Comparison of ENCODE assay signal across 9 cellular contexts in genomic region chr2:10028407-10028987, GRCh38. TPM values are rescaled to one million over a fixed set of nuclear protein-coding genes. Genes with fewer than 3 reads are reported as not detected.
DNase-seq lines count a peak whose midpoint lies in the region; ATAC-seq and TF ChIP-seq lines count a peak whose summit lies in the region.
"Had no signal": no experiment of that assay in that cellular context is flagged by ENCODE, and none has a peak within 500 bp of the region (broad histone marks: within the 10 kb centered on the region; RNA-seq: fewer than 3 reads in every experiment).

No MANE protein-coding gene starts in this region.

- H3K27me3 ChIP-seq in SK-N-SH (ENCODE audit: insufficient read depth), result no peaks in the 10 kb centered on the region

- H3K79me2 ChIP-seq in SK-N-SH (ENCODE audit: insufficient read depth), result no peaks in the 10 kb centered on the region

- no peaks in the 10 kb centered on the region for H3F3A ChIP-seq in SK-N-SH (replicated peaks; ENCODE audit: insufficient read depth)

- TF ChIP-seq CTCF in SK-N-SH (IDR thresholded peaks at IDR 0.05), result no peak
- peak; percentile 19 for TF ChIP-seq CTCF in type B pancreatic cell (conservative IDR thresholded peaks at IDR 0.05)

- H3K4me1 ChIP-seq in SK-N-SH (ENCODE audit: control insufficient read depth in 1 of 2, insufficient read depth in 2 of 2, low read depth in 1 of 2, low read length in 1 of 2), result peaks cover 0 to 16% of the 10 kb centered on the region in 2 experiments; a peak in 1 of 4 replicates

- CTCF ChIA-PET in activated CD8-positive, alpha-beta memory T cell treated with anti-CD3 and anti-CD28 coated beads, Interleukin-2, amount 10 ng/mL, durations not matched to agents 7 days and 5 days (lab: Charles Lee), result interaction anchor here (0.8 to 8.2 kb wide), 9 partner anchors 11 to 258 kb away, joined by 3 to 48 read pairs (median 4); partner anchors contain the start of genes KLF11 and TAF1B
- CTCF ChIA-PET in SK-N-SH (lab: Yijun Ruan, JAX), result interaction anchor here (0.7 to 7.0 kb wide), 9 partner anchors 8 to 258 kb away, joined by 3 to 76 read pairs (median 5); no protein-coding TSS in a partner anchor

- TF ChIP-seq RAD21 in SK-N-SH (IDR thresholded peaks at IDR 0.05; ENCODE audit: low read length), result peak; percentile 12; the same call in 1 of the 2 replicates

- peaks cover 22% of the 10 kb centered on the region for H3K4me1 Mint-ChIP-seq in activated CD8-positive, alpha-beta memory T cell treated with anti-CD3 and anti-CD28 coated beads, Interleukin-2, amount 10 ng/mL, durations not matched to agents 7 days and 5 days
- peaks cover 11% of the 10 kb centered on the region for H3K4me1 Mint-ChIP-seq in type B pancreatic cell (ENCODE audit: unreplicated experiment)

- no peaks in the 10 kb centered on the region for H3K9me2 ChIP-seq in SK-N-SH

- no peak overlapping the region for H2AFZ ChIP-seq in SK-N-SH (ENCODE audit: low read depth)

- H3K27ac Mint-ChIP-seq in activated CD8-positive, alpha-beta memory T cell treated with anti-CD3 and anti-CD28 coated beads, Interleukin-2, amount 10 ng/mL, durations not matched to agents 7 days and 5 days, result peak overlapping the region; percentile 84
- H3K27ac Mint-ChIP-seq in type B pancreatic cell, result no peak overlapping the region

- H3K9me3 ChIP-seq in SK-N-SH, result no peaks in the 10 kb centered on the region

- no peaks in the 10 kb centered on the region for H4K20me1 ChIP-seq in SK-N-SH (ENCODE audit: insufficient read depth)

- POLR2A ChIA-PET in SK-N-SH (lab: Yijun Ruan, JAX), result no interaction called here

- no peaks in the 10 kb centered on the region for H3K9me3 Mint-ChIP-seq in activated CD8-positive, alpha-beta memory T cell treated with anti-CD3 and anti-CD28 coated beads, Interleukin-2, amount 10 ng/mL, durations not matched to agents 7 days and 5 days (ENCODE audit: low read depth)
- no peaks in the 10 kb centered on the region for H3K9me3 Mint-ChIP-seq in type B pancreatic cell

- no peak overlapping the region for H3K4me3 Mint-ChIP-seq in activated CD8-positive, alpha-beta memory T cell treated with anti-CD3 and anti-CD28 coated beads, Interleukin-2, amount 10 ng/mL, durations not matched to agents 7 days and 5 days
- H3K4me3 Mint-ChIP-seq in type B pancreatic cell, result no peak overlapping the region

- no peak for DNase-seq in activated CD8-positive, alpha-beta memory T cell treated with anti-CD3 and anti-CD28 coated beads, Interleukin-2, amount 10 ng/mL, durations not matched to agents 7 days and 5 days
- no peak for DNase-seq in activated CD8-positive, alpha-beta memory T cell treated with anti-CD3 and anti-CD28 coated beads for 24 hours
- DNase-seq in SK-N-SH (no peak), iPS-NIHi7 (ENCODE audit: extremely low spot score) (peak; percentile 59), type B pancreatic cell (ENCODE audit: extremely low spot score, unreplicated experiment) (no peak), NCI-H128 (lab: John Stamatoyannopoulos, UW; ENCODE audit: unreplicated experiment) (no peak), NOMO-1 treated with dmso at 0.1 percent for 144 hours (lab: John Stamatoyannopoulos, UW; ENCODE audit: unreplicated experiment) (no peak)

- H3K4me3 ChIP-seq in SK-N-SH (ENCODE audit: low read depth in 2 of 2, low read length in 1 of 2), result no peak overlapping the region

- ATAC-seq in activated CD8-positive, alpha-beta memory T cell treated with anti-CD3 and anti-CD28 coated beads, Interleukin-2, amount 10 ng/mL, durations not matched to agents 7 days and 5 days, result no peak
- ATAC-seq in GM19463 (IDR thresholded peaks at IDR 0.05; ENCODE audit: unreplicated experiment), result no peak

- no peak overlapping the region for H3K27ac ChIP-seq in SK-N-SH (ENCODE audit: low read depth in 2 of 2, low read length in 1 of 2)
- H3K27ac ChIP-seq: HL-60 had no signal

- H3K9ac ChIP-seq in SK-N-SH, result no peak overlapping the region

- H3K4me2 ChIP-seq in SK-N-SH, result no peak overlapping the region

- H3K27me3 Mint-ChIP-seq in activated CD8-positive, alpha-beta memory T cell treated with anti-CD3 and anti-CD28 coated beads, Interleukin-2, amount 10 ng/mL, durations not matched to agents 7 days and 5 days, result no peaks in the 10 kb centered on the region
- no peaks in the 10 kb centered on the region for H3K27me3 Mint-ChIP-seq in type B pancreatic cell

- no peaks in the 10 kb centered on the region for H3K36me3 ChIP-seq in SK-N-SH (replicated peaks in 1 of 2; ENCODE audit: control insufficient read depth in 1 of 2, insufficient read depth in 2 of 2, low read length in 1 of 2)

- TF ChIP-seq EP300 in SK-N-SH (IDR thresholded peaks at IDR 0.05; ENCODE audit: borderline replicate concordance in 1 of 2, low read depth in 1 of 2, low read length in 1 of 2), result no peak

- no peaks in the 10 kb centered on the region for H3K36me3 Mint-ChIP-seq in activated CD8-positive, alpha-beta memory T cell treated with anti-CD3 and anti-CD28 coated beads, Interleukin-2, amount 10 ng/mL, durations not matched to agents 7 days and 5 days
- no peaks in the 10 kb centered on the region for H3K36me3 Mint-ChIP-seq in type B pancreatic cell

- WGBS in SK-N-SH (ENCODE audit: low lambda C conversion rate), result 91% methylated on average over 16 of the region's 16 CpGs

TF ChIP-seq in SK-N-SH, 30 proteins besides CTCF, POLR2A, EP300 and RAD21:
- TF ChIP-seq USF2 (IDR thresholded peaks at IDR 0.05; ENCODE audit: borderline replicate concordance, low read depth, low read length), result no peak
- TF ChIP-seq SIN3A (IDR thresholded peaks at IDR 0.05; ENCODE audit: borderline replicate concordance, low read depth, low read length), result no peak
- TF ChIP-seq REST (IDR thresholded peaks at IDR 0.05; ENCODE audit: low read depth, low read length), result no peak

RNA-seq across cellular contexts. Expression of gene KLF11, which starts 14.9 kb away (rescaled TPM):
- total RNA-seq in activated CD8-positive, alpha-beta memory T cell treated with anti-CD3 and anti-CD28 coated beads, Interleukin-2, amount 10 ng/mL, durations not matched to agents 7 days and 5 days, result 10 to 100 TPM; 10.4 to 11.0 TPM
- 9.5 TPM in 2 replicates for polyA plus RNA-seq in SK-N-SH (2012; rRNA removed)
- polyA plus RNA-seq in SK-N-SH (2012; cell fraction: cytosol; rRNA removed), result 8.3 and 8.8 TPM in 2 replicates
- polyA plus RNA-seq in SK-N-SH (2012; cell fraction: nucleus; rRNA removed), result 9.5 and 11.9 TPM in 2 replicates
- total RNA-seq in type B pancreatic cell (ENCODE audit: low replicate concordance), result 11.8 and 13.1 TPM in 2 replicates

RNA-seq across cellular contexts. Expression of gene CYS1, which starts 51.7 kb away (rescaled TPM):
- under 1 TPM in 1 of 2 experiments, not detected in 1; 0.75 TPM for total RNA-seq in activated CD8-positive, alpha-beta memory T cell treated with anti-CD3 and anti-CD28 coated beads, Interleukin-2, amount 10 ng/mL, durations not matched to agents 7 days and 5 days
- 0.62 and 1.2 TPM in 2 replicates for polyA plus RNA-seq in SK-N-SH (2012; rRNA removed)
- polyA plus RNA-seq in SK-N-SH (2012; cell fraction: cytosol; rRNA removed), result 0.58 and 1.1 TPM in 2 replicates
- polyA plus RNA-seq in SK-N-SH (2012; cell fraction: nucleus; rRNA removed), result 0.65 and 0.79 TPM in 2 replicates
- 0.79 and 0.94 TPM in 2 replicates for total RNA-seq in type B pancreatic cell (ENCODE audit: low replicate concordance)
